Comparison of ENCODE assay signal across 19 cellular contexts in genomic region chr10:11011966-11012365, GRCh38. TPM values are rescaled to one million over a fixed set of nuclear protein-coding genes. Genes with fewer than 3 reads are reported as not detected.
DNase-seq lines count a peak whose midpoint lies in the region; ATAC-seq and TF ChIP-seq lines count a peak whose summit lies in the region.
"Had no signal": no experiment of that assay in that cellular context is flagged by ENCODE, and none has a peak within 500 bp of the region (broad histone marks: within the 10 kb centered on the region; RNA-seq: fewer than 3 reads in every experiment).

No MANE protein-coding gene starts in this region.

- H3K36me3 Mint-ChIP-seq in neural progenitor cell: no peaks in the 10 kb centered on the region
- no peaks in the 10 kb centered on the region for H3K36me3 Mint-ChIP-seq in activated naive CD4-positive, alpha-beta T cell treated with anti-CD3 and anti-CD28 coated beads for 36 hours (ENCODE audit: low read depth)
- H3K36me3 Mint-ChIP-seq: CD4-positive, alpha-beta memory T cell; IgD-negative memory B cell had no signal

- CTCF ChIA-PET in RWPE1 (lab: Yijun Ruan, JAX): interaction anchor here (0.7 kb wide), 1 partner anchor 25 kb away, joined by 3 read pairs; no protein-coding TSS in a partner anchor
- CTCF ChIA-PET in activated naive CD4-positive, alpha-beta T cell treated with anti-CD3 and anti-CD28 coated beads for 36 hours (lab: Charles Lee): interaction anchor here (0.9 kb wide), 1 partner anchor 188 kb away, joined by 3 read pairs; no protein-coding TSS in a partner anchor

- TF ChIP-seq EP300 in esophagus muscularis mucosa (IDR thresholded peaks at IDR 0.05): no peak

- TF ChIP-seq CTCF in RWPE1 (conservative IDR thresholded peaks at IDR 0.05; ENCODE audit: low read depth) (no peak), esophagus muscularis mucosa (IDR thresholded peaks at IDR 0.05) (no peak), neural progenitor cell (IDR thresholded peaks at IDR 0.05) (no peak)

- ATAC-seq in HG03196 (IDR thresholded peaks at IDR 0.05; ENCODE audit: unreplicated experiment): no peak
- ATAC-seq: activated naive CD8-positive, alpha-beta T cell treated with anti-CD3 and anti-CD28 coated beads, Interleukin-2, amount 50 U/mL, for 24 hours; Panc1; stimulated activated naive CD8-positive, alpha-beta T cell treated with anti-CD3 and anti-CD28 coated beads, Interleukin-15, Interleukin-2, amounts not matched to agents 100 U/mL and 50 U/mL, for 24 hours had no signal

- no peak overlapping the region for H3K4me3 Mint-ChIP-seq in neural progenitor cell
- no peak overlapping the region for H3K4me3 Mint-ChIP-seq in activated naive CD4-positive, alpha-beta T cell treated with anti-CD3 and anti-CD28 coated beads for 36 hours
- H3K4me3 Mint-ChIP-seq: activated naive CD8-positive, alpha-beta T cell treated with anti-CD3 and anti-CD28 coated beads, Interleukin-2, amount 50 U/mL, for 24 hours; CD4-positive, alpha-beta memory T cell; IgD-negative memory B cell had no signal

- 68% methylated on average over 3 of the region's 3 CpGs for WGBS in esophagus muscularis mucosa

- H3K27ac Mint-ChIP-seq in neural progenitor cell: no peak overlapping the region
- no peak overlapping the region for H3K27ac Mint-ChIP-seq in activated naive CD4-positive, alpha-beta T cell treated with anti-CD3 and anti-CD28 coated beads for 36 hours
- H3K27ac Mint-ChIP-seq: activated naive CD8-positive, alpha-beta T cell treated with anti-CD3 and anti-CD28 coated beads, Interleukin-2, amount 50 U/mL, for 24 hours; CD4-positive, alpha-beta memory T cell; IgD-negative memory B cell had no signal

- intact Hi-C loops in esophagus muscularis mucosa (cut with DNase I): loop anchor here (10.0 kb wide), 2 partner anchors 97 to 217 kb away; no protein-coding TSS in a partner anchor
- intact Hi-C loops in activated naive CD4-positive, alpha-beta T cell treated with anti-CD3 and anti-CD28 coated beads for 36 hours (cut with micrococcal nuclease): no loop called here

- no peaks in the 10 kb centered on the region for H3K36me3 ChIP-seq in BLaER1
- no peaks in the 10 kb centered on the region for H3K36me3 ChIP-seq in esophagus muscularis mucosa
- no peaks in the 10 kb centered on the region for H3K36me3 ChIP-seq in neural progenitor cell
- H3K36me3 ChIP-seq: colonic mucosa had no signal

- peak overlapping the region; percentile 59 for H3K4me2 ChIP-seq in BLaER1
- H3K4me2 ChIP-seq in neural progenitor cell: peak overlapping the region; percentile 30
- H3K4me2 ChIP-seq: hepatocyte had no signal

- peaks cover 9% of the 10 kb centered on the region for H3K27me3 Mint-ChIP-seq in neural progenitor cell (ENCODE audit: insufficient read depth, low read depth)
- H3K27me3 Mint-ChIP-seq in activated naive CD4-positive, alpha-beta T cell treated with anti-CD3 and anti-CD28 coated beads for 36 hours (ENCODE audit: low read depth): peaks cover 70% of the 10 kb centered on the region

- H3K4me3 ChIP-seq in BLaER1: no peak overlapping the region
- no peak overlapping the region for H3K4me3 ChIP-seq in esophagus muscularis mucosa
- no peak overlapping the region for H3K4me3 ChIP-seq in neural progenitor cell
- H3K4me3 ChIP-seq: colonic mucosa, hepatocyte had no signal

- DNase-seq in RWPE1 (ENCODE audit: low spot score) (peak; percentile 62), esophagus muscularis mucosa (ENCODE audit: extremely low spot score) (no peak), neural progenitor cell (ENCODE audit: low spot score) (no peak), retina (no peak), anterior cingulate cortex (lab: John Stamatoyannopoulos, UW) (no peak)
- no peak for DNase-seq in activated naive CD4-positive, alpha-beta T cell treated with anti-CD3 and anti-CD28 coated beads for 36 hours
- DNase-seq: activated CD4-positive, alpha-beta T cell treated with anti-CD3 and anti-CD28 coated beads, Interleukin-2, amount 50 U/mL, for 48 hours; activated naive CD8-positive, alpha-beta T cell treated with anti-CD3 and anti-CD28 coated beads, Interleukin-2, amount 50 U/mL, for 24 hours; CD4-positive, alpha-beta memory T cell; colonic mucosa; DMS79 treated with DMSO at 0.1 percent for 48 hours; NCI-H1048; NCI-H82; stimulated activated naive CD8-positive, alpha-beta T cell treated with anti-CD3 and anti-CD28 coated beads, Interleukin-15, Interleukin-2, amounts not matched to agents 100 U/mL and 50 U/mL, for 24 hours had no signal

- H3K9ac ChIP-seq in BLaER1 (no peak overlapping the region), neural progenitor cell (no peak overlapping the region)

- H3K4me1 Mint-ChIP-seq in neural progenitor cell: peaks cover 66% of the 10 kb centered on the region
- H3K4me1 Mint-ChIP-seq in activated naive CD4-positive, alpha-beta T cell treated with anti-CD3 and anti-CD28 coated beads for 36 hours (ENCODE audit: low read depth): peaks cover 19% of the 10 kb centered on the region

- H3K79me2 ChIP-seq in neural progenitor cell (ENCODE audit: low read depth): no peaks in the 10 kb centered on the region
- H3K79me2 ChIP-seq: hepatocyte had no signal

- H3K27me3 ChIP-seq in BLaER1: peaks cover 3% of the 10 kb centered on the region; the same call in 1 of the 2 replicates
- H3K27me3 ChIP-seq in esophagus muscularis mucosa: no peaks in the 10 kb centered on the region
- H3K27me3 ChIP-seq in neural progenitor cell: peaks cover 11% of the 10 kb centered on the region
- H3K27me3 ChIP-seq: colonic mucosa had no signal

- H4K20me1 ChIP-seq in BLaER1 (no peaks in the 10 kb centered on the region), neural progenitor cell (ENCODE audit: low read depth) (no peaks in the 10 kb centered on the region)

- peaks cover 15% of the 10 kb centered on the region for H3F3A ChIP-seq in neural progenitor cell (ENCODE audit: low read depth)

- H3K9me3 ChIP-seq in BLaER1 (no peaks in the 10 kb centered on the region), esophagus muscularis mucosa (no peaks in the 10 kb centered on the region), neural progenitor cell (ENCODE audit: low read depth) (no peaks in the 10 kb centered on the region)
- H3K9me3 ChIP-seq: colonic mucosa had no signal

- POLR2A ChIA-PET in RWPE1 (lab: Yijun Ruan, JAX; ENCODE audit: low non-redundant PET): no interaction called here

- no peak for TF ChIP-seq POLR2A in esophagus muscularis mucosa (IDR thresholded peaks at IDR 0.05; ENCODE audit: low read depth)

- peaks cover 28% of the 10 kb centered on the region for H3K4me1 ChIP-seq in BLaER1
- peaks cover 10 to 31% (median 22%) of the 10 kb centered on the region in 4 donors for H3K4me1 ChIP-seq in esophagus muscularis mucosa
- peaks cover 44% of the 10 kb centered on the region for H3K4me1 ChIP-seq in neural progenitor cell
- H3K4me1 ChIP-seq: colonic mucosa had no signal

- H3K9me3 Mint-ChIP-seq in neural progenitor cell: peaks cover 3% of the 10 kb centered on the region
- no peaks in the 10 kb centered on the region for H3K9me3 Mint-ChIP-seq in activated naive CD4-positive, alpha-beta T cell treated with anti-CD3 and anti-CD28 coated beads for 36 hours
- H3K9me3 Mint-ChIP-seq: activated naive CD8-positive, alpha-beta T cell treated with anti-CD3 and anti-CD28 coated beads, Interleukin-2, amount 50 U/mL, for 24 hours had no signal

- H3K27ac ChIP-seq in BLaER1 (no peak overlapping the region), RWPE1 (no peak overlapping the region), esophagus muscularis mucosa (replicated peaks in 1 of 4) (peak overlapping the region; percentile 44 to 93 (median 68)), neural progenitor cell (no peak overlapping the region)
- H3K27ac ChIP-seq: colonic mucosa, hepatocyte had no signal

- no peak overlapping the region for H2AFZ ChIP-seq in neural progenitor cell (replicated peaks)
- H2AFZ ChIP-seq: hepatocyte had no signal

RNA-seq across cellular contexts. Expression of gene CELF2, which starts 5.7 kb away (rescaled TPM):
- total RNA-seq in esophagus muscularis mucosa (100 to 1,000 TPM in 3 of 4 donors, 10 to 100 TPM in 1; 81.8 to 128 (median 104) TPM), neural progenitor cell (ENCODE audit: low replicate concordance) (31.6 and 33.8 TPM in 2 replicates)
- total RNA-seq in activated naive CD4-positive, alpha-beta T cell treated with anti-CD3 and anti-CD28 coated beads for 36 hours: 10 to 100 TPM; 68.2 to 72.2 TPM

Comparison
In these comparisons a context has a peak if more than half of its experiments do, and no peak if none do; other contexts are left out.
1. H3K27ac ChIP-seq: peak in esophagus muscularis mucosa (4 of 4); none in BLaER1 (single experiment), RWPE1 (single experiment) and neural progenitor cell (single experiment).